Comparison of ENCODE assay signal across 10 cellular contexts in the genomic region with DNA sequence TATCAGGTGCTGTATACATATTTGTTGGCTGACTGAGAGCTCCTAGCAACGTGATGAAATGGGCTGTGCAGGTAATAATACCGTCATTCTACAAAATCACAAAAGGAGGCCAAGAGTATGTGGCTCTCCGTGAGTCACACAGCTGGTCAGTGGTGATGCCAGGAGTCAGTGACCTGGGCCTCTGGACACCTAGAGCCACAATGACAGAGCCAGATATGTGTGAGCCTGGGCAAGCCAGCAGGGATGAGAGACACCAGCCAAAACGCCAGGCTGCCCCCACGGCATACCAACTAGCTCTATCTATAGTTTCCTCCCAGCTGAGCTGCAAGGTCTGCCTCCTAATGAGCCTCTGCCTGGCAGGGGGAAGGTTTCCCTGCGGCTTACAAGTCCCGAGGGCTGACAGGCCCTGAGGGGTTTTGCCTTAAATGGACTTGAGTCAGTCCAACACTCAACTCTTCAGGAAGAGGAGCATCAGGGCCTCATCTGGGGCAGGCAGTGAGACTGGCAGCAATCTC.
DNase-seq lines count a peak whose midpoint lies in the region; ATAC-seq, FAIRE-seq and TF ChIP-seq lines count a peak whose summit lies in the region.
"Had no signal": no experiment of that assay in that cellular context is flagged by ENCODE, and none has a peak within 500 bp of the region (broad histone marks: within the 10 kb centered on the region; RNA-seq: fewer than 3 reads in every experiment).

No MANE protein-coding gene starts in this region.

- no peak for TF ChIP-seq EP300 in suprapubic skin (IDR thresholded peaks at IDR 0.05)

- DNase-seq in AG08395 (ENCODE audit: low spot score) = peak; percentile 18
- DNase-seq in H54 (ENCODE audit: insufficient read length, low spot score) = peak; percentile 60
- no peak for DNase-seq in activated T-helper 2 cell treated with anti-CD3 and anti-CD28 coated beads, Interferon-gamma antibody, Interleukin-2, Interleukin-4, amounts not matched to agents 10 μg/mL and 5 μg/mL and 100 μg/mL, durations not matched to agents 14 hours and 24 hours and 36 hours (ENCODE audit: low spot score)
- DNase-seq in immature natural killer cell = no peak
- no peak for DNase-seq in suprapubic skin (ENCODE audit: low spot score in 2 of 2)
- DNase-seq in dermis blood vessel endothelial cell = no peak
- DNase-seq in UCSD-AML1 (lab: John Stamatoyannopoulos, UW; ENCODE audit: unreplicated experiment) = no peak
- DNase-seq: aorta had no signal

- peak overlapping the region; percentile 54 for H3K4me3 Mint-ChIP-seq in activated T-helper 2 cell treated with anti-CD3 and anti-CD28 coated beads, Interferon-gamma antibody, Interleukin-2, Interleukin-4, amounts not matched to agents 10 μg/mL and 5 μg/mL and 100 μg/mL, durations not matched to agents 14 hours and 24 hours and 36 hours (ENCODE audit: low read depth)
- peak overlapping the region; percentile 46 to 78 (median 69) for H3K4me3 Mint-ChIP-seq in immature natural killer cell

- no peaks in the 10 kb centered on the region for H3K9me3 Mint-ChIP-seq in activated T-helper 2 cell treated with anti-CD3 and anti-CD28 coated beads, Interferon-gamma antibody, Interleukin-2, Interleukin-4, amounts not matched to agents 10 μg/mL and 5 μg/mL and 100 μg/mL, durations not matched to agents 14 hours and 24 hours and 36 hours
- no peaks in the 10 kb centered on the region for H3K9me3 Mint-ChIP-seq in immature natural killer cell

- peak overlapping the region; percentile 78 for H3K27ac Mint-ChIP-seq in activated T-helper 2 cell treated with anti-CD3 and anti-CD28 coated beads, Interferon-gamma antibody, Interleukin-2, Interleukin-4, amounts not matched to agents 10 μg/mL and 5 μg/mL and 100 μg/mL, durations not matched to agents 14 hours and 24 hours and 36 hours
- peak overlapping the region; percentile 51 to 94 (median 86) for H3K27ac Mint-ChIP-seq in immature natural killer cell

- no peak for TF ChIP-seq CTCF in suprapubic skin (IDR thresholded peaks at IDR 0.05)

- intact Hi-C loops in activated T-helper 2 cell treated with anti-CD3 and anti-CD28 coated beads, Interferon-gamma antibody, Interleukin-2, Interleukin-4, amounts not matched to agents 10 μg/mL and 5 μg/mL and 100 μg/mL, durations not matched to agents 14 hours and 24 hours and 36 hours (cut with micrococcal nuclease) = loop anchor here (5.0 kb wide), 1 partner anchor 103 kb away; the partner anchor contains the start of gene PPIL1

- H3K36me3 ChIP-seq in suprapubic skin = no peaks in the 10 kb centered on the region

- H3K27ac ChIP-seq in suprapubic skin = no peak overlapping the region
- H3K27ac ChIP-seq: SK-N-MC had no signal

- no peak for ATAC-seq in GM21390 (IDR thresholded peaks at IDR 0.05; ENCODE audit: unreplicated experiment)

- H3K4me1 ChIP-seq in suprapubic skin = peaks cover 28% of the 10 kb centered on the region

- peak; percentile 15 for FAIRE-seq in H54 (lab: Jason Lieb, UNC)

- no peak overlapping the region for H3K4me3 ChIP-seq in suprapubic skin
- H3K4me3 ChIP-seq: SK-N-MC had no signal

- WGBS in suprapubic skin = 66% methylated on average over 6 of the region's 7 CpGs

- H3K27me3 Mint-ChIP-seq in activated T-helper 2 cell treated with anti-CD3 and anti-CD28 coated beads, Interferon-gamma antibody, Interleukin-2, Interleukin-4, amounts not matched to agents 10 μg/mL and 5 μg/mL and 100 μg/mL, durations not matched to agents 14 hours and 24 hours and 36 hours (ENCODE audit: low read depth) = no peaks in the 10 kb centered on the region
- peaks cover 0 to 6% (median 2%) of the 10 kb centered on the region in 3 donors for H3K27me3 Mint-ChIP-seq in immature natural killer cell (ENCODE audit: low read depth in 3 of 3)

- H3K36me3 Mint-ChIP-seq in activated T-helper 2 cell treated with anti-CD3 and anti-CD28 coated beads, Interferon-gamma antibody, Interleukin-2, Interleukin-4, amounts not matched to agents 10 μg/mL and 5 μg/mL and 100 μg/mL, durations not matched to agents 14 hours and 24 hours and 36 hours (ENCODE audit: low read depth) = no peaks in the 10 kb centered on the region
- H3K36me3 Mint-ChIP-seq in immature natural killer cell = no peaks in the 10 kb centered on the region

- TF ChIP-seq POLR2A in H54 (IDR thresholded peaks at IDR 0.05; ENCODE audit: low read depth, low read length) (no peak), suprapubic skin (IDR thresholded peaks at IDR 0.05) (no peak)

- peaks cover 42% of the 10 kb centered on the region for H3K4me1 Mint-ChIP-seq in activated T-helper 2 cell treated with anti-CD3 and anti-CD28 coated beads, Interferon-gamma antibody, Interleukin-2, Interleukin-4, amounts not matched to agents 10 μg/mL and 5 μg/mL and 100 μg/mL, durations not matched to agents 14 hours and 24 hours and 36 hours (ENCODE audit: low read depth)
- H3K4me1 Mint-ChIP-seq in immature natural killer cell = peaks cover 43 to 48% of the 10 kb centered on the region in 2 donors

- no peaks in the 10 kb centered on the region for H3K9me3 ChIP-seq in suprapubic skin

- H3K27me3 ChIP-seq in suprapubic skin = no peaks in the 10 kb centered on the region

Comparison
In these comparisons a context has a peak if more than half of its experiments do, and no peak if none do; other contexts are left out.
1. DNase-seq: peak in AG08395 (single experiment) and H54 (single experiment); none in activated T-helper 2 cell treated with anti-CD3 and anti-CD28 coated beads, Interferon-gamma antibody, Interleukin-2, Interleukin-4, amounts not matched to agents 10 μg/mL and 5 μg/mL and 100 μg/mL, durations not matched to agents 14 hours and 24 hours and 36 hours (single experiment), immature natural killer cell (0 of 3), suprapubic skin (0 of 2), dermis blood vessel endothelial cell (single experiment) and UCSD-AML1 (single experiment).